8 cellular contexts compared by ENCODE assay signal in the genomic region with DNA sequence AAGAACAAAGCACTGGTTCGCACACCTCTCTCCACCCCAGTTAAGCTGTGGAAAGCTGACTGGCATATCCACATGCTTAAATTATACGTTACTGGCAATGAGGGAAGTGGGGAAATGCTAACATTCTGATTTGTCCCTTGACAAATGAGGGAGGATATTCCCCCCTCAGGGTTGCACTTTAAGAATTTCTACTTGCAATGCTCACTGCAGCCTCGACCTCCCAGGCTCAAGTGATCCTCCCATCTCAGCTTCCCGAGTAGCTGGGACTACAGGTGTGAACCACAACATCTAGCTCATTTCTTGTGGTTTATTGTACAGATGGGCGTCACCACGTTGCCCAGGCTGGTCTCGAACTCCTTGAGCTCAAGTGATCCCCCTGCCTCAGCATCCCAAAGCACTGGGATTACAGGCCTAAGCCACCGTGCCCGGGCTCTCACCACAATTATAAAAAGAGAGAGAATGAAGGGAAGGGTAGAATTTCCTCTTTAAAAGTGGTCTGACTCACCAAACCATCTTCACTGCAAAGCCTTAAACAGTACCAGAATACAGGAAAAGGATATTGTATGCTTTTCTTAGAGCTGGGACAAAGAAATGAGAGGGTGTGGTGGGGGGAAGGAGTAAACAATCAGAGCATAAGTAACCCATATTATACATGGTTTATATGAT. TPM values are rescaled to one million over a fixed set of nuclear protein-coding genes. Genes with fewer than 3 reads are reported as not detected.
DNase-seq lines count a peak whose midpoint lies in the region; ATAC-seq and TF ChIP-seq lines count a peak whose summit lies in the region.

No MANE protein-coding gene starts in this region.

- intact Hi-C loops in esophagus squamous epithelium (cut with DNase I), result no loop called here

- 47 to 54% methylated on average over 4 to 9 of the region's 9 CpGs for WGBS in esophagus squamous epithelium, 2 donors

- no peak for TF ChIP-seq CTCF in esophagus squamous epithelium (IDR thresholded peaks at IDR 0.05)

- no peak for TF ChIP-seq POLR2A in esophagus squamous epithelium (IDR thresholded peaks at IDR 0.05)

- DNase-seq in NOMO-1 treated with DMSO at 0.1 percent for 48 hours (lab: John Stamatoyannopoulos, UW; ENCODE audit: unreplicated experiment), result peak; percentile 22
- DNase-seq in NOMO-1 treated with dmso at 0.1 percent for 144 hours (lab: John Stamatoyannopoulos, UW; ENCODE audit: unreplicated experiment), result no peak
- peak; percentile 13 for DNase-seq in T-helper 9 cell
- no peak for DNase-seq in esophagus squamous epithelium (lab: John Stamatoyannopoulos, UW)
- peak; percentile 56 for DNase-seq in stimulated activated CD8-positive, alpha-beta memory T cell treated with anti-CD3 and anti-CD28 coated beads, Interleukin-4, amount 100 ng/mL, for 48 hours
- DNase-seq in NCI-H446 treated with DMSO at 0.1 percent for 48 hours (lab: John Stamatoyannopoulos, UW), result no peak

- peaks cover 20 to 100% (median 85%) of the 10 kb centered on the region in 3 donors for H3K4me1 ChIP-seq in esophagus squamous epithelium

- H3K27ac ChIP-seq in esophagus squamous epithelium, result peak overlapping the region in 3 of 4 donors; percentile 6 to 54 (median 54)

- no peak for ATAC-seq in HG03108 (IDR thresholded peaks at IDR 0.05; ENCODE audit: unreplicated experiment)
- ATAC-seq in HG02884 (IDR thresholded peaks at IDR 0.05; ENCODE audit: unreplicated experiment), result no peak

- no peaks in the 10 kb centered on the region for H3K27me3 ChIP-seq in esophagus squamous epithelium

- H3K4me3 ChIP-seq in esophagus squamous epithelium, result no peak overlapping the region

- H3K9me3 ChIP-seq in esophagus squamous epithelium, result no peaks in the 10 kb centered on the region

- no peaks in the 10 kb centered on the region for H3K36me3 ChIP-seq in esophagus squamous epithelium

RNA-seq across cellular contexts. Expression of a gene that starts 38.9 kb away (rescaled TPM):
- 10 to 100 TPM; 31.0 to 79.0 (median 51.8) TPM for total RNA-seq in esophagus squamous epithelium

Comparison
In these comparisons a context has a peak if more than half of its experiments do, and no peak if none do; other contexts are left out.
1. DNase-seq: peak in NOMO-1 treated with DMSO at 0.1 percent for 48 hours (single experiment), T-helper 9 cell (single experiment) and stimulated activated CD8-positive, alpha-beta memory T cell treated with anti-CD3 and anti-CD28 coated beads, Interleukin-4, amount 100 ng/mL, for 48 hours (single experiment); none in NOMO-1 treated with dmso at 0.1 percent for 144 hours (single experiment), esophagus squamous epithelium (single experiment) and NCI-H446 treated with DMSO at 0.1 percent for 48 hours (single experiment).